ENCODE assay signal across 26 cellular contexts in the genomic region with DNA sequence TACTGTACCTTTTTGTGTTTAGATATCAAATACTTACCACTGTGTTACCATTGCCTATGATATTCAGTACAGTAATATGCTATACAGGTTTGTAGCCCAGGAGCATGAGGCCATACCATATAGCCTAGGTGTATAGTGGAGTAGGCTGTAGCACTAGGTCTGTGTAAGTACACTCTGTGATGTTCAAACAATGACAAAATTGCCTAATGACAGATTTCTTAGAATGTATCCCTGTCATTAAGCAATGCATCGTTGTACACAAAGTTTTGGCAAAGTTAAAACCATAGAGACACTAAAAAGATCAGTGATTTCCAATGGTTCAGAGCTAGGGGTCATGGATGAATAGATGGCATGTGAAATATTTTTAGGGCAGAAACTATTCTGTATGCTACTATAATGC.
"Had no signal": no experiment of that assay in that cellular context is flagged by ENCODE, and none has a peak within 500 bp of the region (broad histone marks: within the 10 kb centered on the region; RNA-seq: fewer than 3 reads in every experiment).

No MANE protein-coding gene starts in this region.

- H3K9me3 ChIP-seq: testis, thoracic aorta, thyroid gland, tibial artery, transverse colon, upper lobe of left lung, upper lobe of right lung, uterus, vagina had no signal

- H3K4me3 ChIP-seq: stomach, suprapubic skin, testis, thoracic aorta, thyroid gland, tibial artery, tibial nerve, transverse colon, upper lobe of left lung, upper lobe of right lung, uterus, vagina had no signal

- ATAC-seq: stimulated activated effector memory CD8-positive, alpha-beta T cell treated with anti-CD3 and anti-CD28 coated beads, Interleukin-12 subunit alpha, Interleukin-12 subunit beta, amount 100 ng/mL, for 72 hours; stimulated activated memory B cell treated with anti-CD40 and anti-IgM and Interleukin-4, amounts not matched to agents 10 μg/mL and 1 μg/mL and 100 μg/mL, for 72 hours; stimulated activated naive B cell treated with anti-CD40 and anti-IgM and Interleukin-4, amounts not matched to agents 10 μg/mL and 1 μg/mL and 100 μg/mL, for 72 hours; stimulated activated naive CD8-positive, alpha-beta T cell treated with anti-CD3 and anti-CD28 coated beads, Interleukin-15, amount 100 ng/mL, for 72 hours; stimulated activated naive CD8-positive, alpha-beta T cell treated with anti-CD3 and anti-CD28 coated beads, Interleukin-15, Interleukin-2, amounts not matched to agents 100 U/mL and 50 U/mL, for 24 hours; upper lobe of right lung had no signal

- FAIRE-seq: urothelium cell line had no signal

- H3K4me1 ChIP-seq: stomach, suprapubic skin, testis, thyroid gland, tibial artery, tibial nerve, transverse colon, upper lobe of left lung, upper lobe of right lung, uterus, vagina had no signal

- H3K27ac ChIP-seq: stomach, suprapubic skin, testis, thoracic aorta, thyroid gland, tibial artery, tibial nerve, transverse colon, upper lobe of left lung, upper lobe of right lung, uterus, vagina had no signal

- H3K27me3 ChIP-seq: stomach, suprapubic skin, testis, thyroid gland, tibial artery, tibial nerve, transverse colon, upper lobe of left lung, upper lobe of right lung, uterus, vagina had no signal

- H3K36me3 ChIP-seq: stomach, suprapubic skin, thoracic aorta, thyroid gland, tibial artery, tibial nerve, transverse colon, upper lobe of left lung, upper lobe of right lung, uterus, vagina had no signal

- DNase-seq: stimulated activated CD4-positive, alpha-beta T cell treated with anti-CD3 and anti-CD28 coated beads, Interleukin-2, amount 100 ng/mL, for 48 hours; stimulated activated CD4-positive, alpha-beta T cell treated with anti-CD3 and anti-CD28 coated beads, Interleukin-4, amount 100 ng/mL, for 1 hour; stimulated activated CD4-positive, alpha-beta T cell treated with anti-CD3 and anti-CD28 coated beads, Interleukin-4, amount 100 ng/mL, for 24 hours; stimulated activated CD8-positive, alpha-beta memory T cell treated with anti-CD3 and anti-CD28 coated beads, Interleukin-4, amount 100 ng/mL, for 48 hours; stimulated activated naive B cell treated with anti-CD40 and anti-IgM and Interleukin-4, amounts not matched to agents 10 μg/mL and 1 μg/mL and 100 μg/mL, for 72 hours; stimulated activated naive CD4-positive, alpha-beta T cell; stimulated activated naive CD4-positive, alpha-beta T cell treated with Interleukin-2 at 50 U/mL for 16 hours; stimulated activated naive CD8-positive, alpha-beta T cell treated with anti-CD3 and anti-CD28 coated beads, Interleukin-15, amount 100 ng/mL, for 72 hours; stimulated activated naive CD8-positive, alpha-beta T cell treated with anti-CD3 and anti-CD28 coated beads, Interleukin-15, Interleukin-2, amounts not matched to agents 100 U/mL and 50 U/mL, for 24 hours; stomach; substantia nigra; testis; thyroid gland; tibial artery; transverse colon; trophoblast cell; upper lobe of left lung; upper lobe of right lung; uterus had no signal
